Comparison of ENCODE assay signal across 10 cellular contexts in the genomic region with DNA sequence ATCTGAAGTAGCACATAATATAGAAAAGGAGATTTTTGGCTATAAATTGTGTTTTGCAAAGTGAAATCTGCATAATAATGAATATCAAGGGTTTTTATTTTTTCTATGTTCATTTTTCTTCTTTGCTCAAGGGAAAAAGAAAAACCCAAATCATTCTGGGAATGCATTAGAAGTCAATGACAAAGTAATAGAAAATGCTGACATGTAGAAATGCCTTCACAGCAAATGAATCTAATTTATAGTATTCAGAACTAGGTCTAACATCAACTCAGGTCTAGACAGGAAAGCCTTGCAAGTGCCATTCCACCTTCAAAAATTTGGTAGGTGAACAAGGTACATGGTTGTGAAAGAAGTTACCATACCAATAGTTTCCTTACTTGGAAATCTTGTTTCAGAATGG.
"Had no signal": no experiment of that assay in that cellular context is flagged by ENCODE, and none has a peak within 500 bp of the region (broad histone marks: within the 10 kb centered on the region; RNA-seq: fewer than 3 reads in every experiment).

No MANE protein-coding gene starts in this region.

- H3K4me3 ChIP-seq: GM23248, HAP-1 had no signal

- ATAC-seq: HCT116 had no signal

- H3K27me3 Mint-ChIP-seq: IgD-negative memory B cell had no signal

- H3K36me3 ChIP-seq: HAP-1 had no signal

- H3K4me1 ChIP-seq: HAP-1 had no signal

- H2AFZ ChIP-seq: GM23248 had no signal

- H3K9me3 ChIP-seq: HAP-1 had no signal

- H3K36me3 Mint-ChIP-seq: IgD-negative memory B cell had no signal

- DNase-seq: GM23248, GOT3, H7, HFFc6, Kasumi-1, KG1 had no signal

- H3K9ac ChIP-seq: GM23248 had no signal

- H3K27ac ChIP-seq: GM23248, HL-60 had no signal

- H3K27ac Mint-ChIP-seq: HFFc6, IgD-negative memory B cell had no signal

- H3K4me3 Mint-ChIP-seq: HFFc6, IgD-negative memory B cell had no signal

- H3K4me1 Mint-ChIP-seq: IgD-negative memory B cell had no signal
